Comparison of ENCODE assay signal across 8 cellular contexts in the genomic region with DNA sequence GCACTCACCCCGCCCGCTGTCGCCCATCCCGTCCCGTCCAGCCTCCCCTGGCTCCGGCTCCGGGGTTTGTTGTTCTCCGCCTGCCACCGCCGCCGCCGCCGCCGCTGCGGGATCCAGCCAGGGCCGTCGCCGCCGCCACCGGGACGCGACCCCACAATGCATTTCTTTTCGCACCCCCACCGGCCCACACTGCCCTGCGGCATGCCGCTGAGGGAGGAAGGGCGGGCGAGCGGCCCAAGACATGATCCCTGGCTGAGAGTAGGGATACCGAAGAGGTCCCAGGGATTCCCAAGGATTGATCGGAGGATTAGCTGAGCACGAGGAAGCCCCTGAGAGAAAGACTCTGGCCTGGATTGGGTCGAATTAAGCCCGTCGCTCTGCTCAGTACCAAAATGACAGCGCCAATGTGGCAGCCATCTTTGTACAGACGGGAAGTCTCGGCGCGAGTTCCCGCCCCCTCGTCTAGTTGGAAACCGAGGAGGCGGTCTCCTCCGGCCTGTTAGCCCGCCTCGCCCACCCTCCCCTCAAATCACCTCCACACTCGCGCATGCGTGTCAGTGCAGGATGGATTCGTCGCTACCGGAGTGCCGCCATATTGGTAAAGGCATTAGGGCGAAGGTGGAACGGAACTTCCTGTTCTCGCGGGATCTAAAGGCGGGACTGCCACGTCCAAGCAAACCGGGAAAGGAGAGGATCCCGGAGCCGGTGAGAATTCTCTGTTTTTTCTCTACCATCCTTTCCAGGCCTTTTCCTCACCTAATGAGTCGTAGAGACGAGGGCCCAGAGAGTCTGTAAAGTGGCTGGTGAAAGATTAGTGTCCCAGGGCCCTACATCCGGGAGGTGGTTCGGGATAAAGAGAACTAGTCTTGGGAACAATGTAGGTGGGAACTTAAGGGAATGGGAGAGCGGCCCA. TPM values are rescaled to one million over a fixed set of nuclear protein-coding genes. Genes with fewer than 3 reads are reported as not detected.
A peak's percentile ranks its signal among the peaks of the same experiment; 100 is the strongest.
DNase-seq lines count a peak whose midpoint lies in the region; ATAC-seq and TF ChIP-seq lines count a peak whose summit lies in the region.

Gene RXRB (minus strand): TSS at position 432 of the 913 bp plus-strand sequence. CDS start 189 bp downstream, at position 243.
Gene SLC39A7 (plus strand): TSS at position 634 of the 913 bp plus-strand sequence. CDS start 379 bp downstream, outside the sequence.

- H4K20me1 ChIP-seq in OCI-LY3 (ENCODE audit: insufficient read depth, low read length) = no peaks in the 10 kb centered on the region; the same call in 1 of the 2 replicates

- peak within 1 kb of the TSS; percentile 76; the same call in 1 of the 2 replicates for H2AFZ ChIP-seq in OCI-LY3 (ENCODE audit: low read depth, low read length)

- peaks cover 36% of the 10 kb centered on the region for H3K79me2 ChIP-seq in OCI-LY3 (ENCODE audit: low read length)

- peak within 1 kb of the TSS; percentile 97 for H3K4me3 ChIP-seq in OCI-LY3 (ENCODE audit: low read length)

- H3K27me3 ChIP-seq in OCI-LY3 (ENCODE audit: low read depth, low read length) = no peaks in the 10 kb centered on the region

- peak; percentile 100 for DNase-seq in COLO829 (ENCODE audit: low spot score)
- DNase-seq in HuH-7.5 (ENCODE audit: low spot score) = peak; percentile 93
- DNase-seq in activated CD8-positive, alpha-beta memory T cell treated with anti-CD3 and anti-CD28 coated beads, Interleukin-2, amount 50 U/mL, for 4 hours = peak; percentile 98
- DNase-seq in mesenteric fat pad (ENCODE audit: low spot score) = peak; percentile 99
- peak; percentile 98 for DNase-seq in stimulated activated CD8-positive, alpha-beta memory T cell treated with anti-CD3 and anti-CD28 coated beads, Interleukin-15, amount 100 ng/mL, for 1 hour (ENCODE audit: low read depth)

- in situ Hi-C loops in endometrial microvascular endothelial cells (cut with HindIII; ENCODE audit: inconsistent ontology term, low pct_unique_long_range_greater_than_20kb, low sequenced_read_pairs) = no loop called here

- peak within 1 kb of the TSS; percentile 100 for H3K4me2 ChIP-seq in OCI-LY3 (ENCODE audit: low read length)

- H3K9ac ChIP-seq in OCI-LY3 (ENCODE audit: low read length) = peak within 1 kb of the TSS; percentile 98

- peaks cover 28% of the 10 kb centered on the region for H3K36me3 ChIP-seq in OCI-LY3 (replicated peaks; ENCODE audit: low read depth, low read length)

- peaks cover 19% of the 10 kb centered on the region for H3K4me1 ChIP-seq in OCI-LY3 (ENCODE audit: low read length)

- peak; percentile 38 for ATAC-seq in GM21447 (IDR thresholded peaks at IDR 0.05; ENCODE audit: unreplicated experiment)

- H3K27ac ChIP-seq in OCI-LY3 (ENCODE audit: low read length) = peak within 1 kb of the TSS; percentile 84

- no peak for TF ChIP-seq CTCF in OCI-LY3 (IDR thresholded peaks at IDR 0.05; ENCODE audit: low read depth, low read length)

- H3K9me3 ChIP-seq in OCI-LY3 (ENCODE audit: insufficient read depth, low read length) = no peaks in the 10 kb centered on the region

RNA-seq across cellular contexts. Expression of gene RXRB, which starts in this region (rescaled TPM):
- total RNA-seq in endometrial microvascular endothelial cells (ENCODE audit: inconsistent ontology term) (19.3 TPM), mesenteric fat pad (35.8 TPM)

RNA-seq across cellular contexts. Expression of gene SLC39A7, which starts in this region (rescaled TPM):
- total RNA-seq in endometrial microvascular endothelial cells (ENCODE audit: inconsistent ontology term) (102 TPM), mesenteric fat pad (109 TPM)

Comparison
In these comparisons a context has a peak if more than half of its experiments do, and no peak if none do; other contexts are left out.
1. Peak in every context shown above with its lines: DNase-seq, ATAC-seq, H3K4me3 ChIP-seq and H3K27ac ChIP-seq.